In genomic region chr5:2260211-2260985, GRCh38 we compare ENCODE assay signal across 20 cellular contexts.
"Had no signal": no experiment of that assay in that cellular context is flagged by ENCODE, and none has a peak within 500 bp of the region (broad histone marks: within the 10 kb centered on the region; RNA-seq: fewer than 3 reads in every experiment).

No MANE protein-coding gene starts in this region.

- H3K27me3 ChIP-seq: foreskin keratinocyte, ovary, right lobe of liver had no signal

- H3K36me3 Mint-ChIP-seq: immature natural killer cell; naive B cell; stimulated activated memory B cell treated with anti-CD40 and anti-IgM and Interleukin-4, amounts not matched to agents 10 μg/mL and 1 μg/mL and 100 μg/mL, for 72 hours had no signal

- H3K4me1 Mint-ChIP-seq: central memory CD8-positive, alpha-beta T cell; immature natural killer cell; naive B cell; stimulated activated memory B cell treated with anti-CD40 and anti-IgM and Interleukin-4, amounts not matched to agents 10 μg/mL and 1 μg/mL and 100 μg/mL, for 72 hours had no signal

- ATAC-seq: foreskin keratinocyte; left cardiac atrium; lower lobe of right lung; right lobe of liver; stimulated activated memory B cell treated with anti-CD40 and anti-IgM and Interleukin-4, amounts not matched to agents 10 μg/mL and 1 μg/mL and 100 μg/mL, for 72 hours had no signal

- H3K4me3 ChIP-seq: left ventricle myocardium inferior, lower lobe of right lung, ovary, right lobe of liver, spleen, tibial artery had no signal

- H3K36me3 ChIP-seq: left ventricle myocardium inferior, lower lobe of right lung, ovary, right lobe of liver, spleen, tibial artery had no signal

- DNase-seq: erythroblast; foreskin keratinocyte; immature natural killer cell; kidney; left cardiac atrium; left ventricle myocardium inferior; lower lobe of right lung; mesenchymal stem cell; naive B cell; ovary; right lobe of liver; spleen; stimulated activated CD4-positive, alpha-beta T cell treated with anti-CD3 and anti-CD28 coated beads, Interleukin-15, amount 100 ng/mL, for 24 hours; stimulated activated CD4-positive, alpha-beta T cell treated with anti-CD3 and anti-CD28 coated beads, Interleukin-1b, Interleukin-23, amount 100 ng/mL, for 48 hours; stimulated activated CD4-positive, alpha-beta T cell treated with anti-CD3 and anti-CD28 coated beads, Interleukin-4, amount 100 ng/mL, for 24 hours; tibial artery had no signal

- H3K9me3 ChIP-seq: left ventricle myocardium inferior, lower lobe of right lung, ovary, right lobe of liver, tibial artery had no signal

- H3K4me1 ChIP-seq: foreskin keratinocyte, left ventricle myocardium inferior, lower lobe of right lung, right lobe of liver, spleen, tibial artery had no signal

- H3K27me3 Mint-ChIP-seq: dendritic cell treated with granulocyte-macrophage colony-stimulating factor and Interleukin-4, amounts not matched to agents 40 ng/mL and 50 ng/mL, for 4 days; naive B cell; stimulated activated memory B cell treated with anti-CD40 and anti-IgM and Interleukin-4, amounts not matched to agents 10 μg/mL and 1 μg/mL and 100 μg/mL, for 72 hours; stimulated activated naive CD8-positive, alpha-beta T cell treated with anti-CD3 and anti-CD28 coated beads, Interleukin-15, Interleukin-2, amounts not matched to agents 100 ng/mL and 50 ng/mL, for 24 hours had no signal

- H3K27ac ChIP-seq: foreskin keratinocyte, left ventricle myocardium inferior, lower lobe of right lung, ovary, right lobe of liver, spleen, tibial artery had no signal

- H3K4me3 Mint-ChIP-seq: central memory CD8-positive, alpha-beta T cell; dendritic cell treated with granulocyte-macrophage colony-stimulating factor and Interleukin-4, amounts not matched to agents 40 ng/mL and 50 ng/mL, for 4 days; naive B cell; stimulated activated memory B cell treated with anti-CD40 and anti-IgM and Interleukin-4, amounts not matched to agents 10 μg/mL and 1 μg/mL and 100 μg/mL, for 72 hours; stimulated activated naive CD8-positive, alpha-beta T cell treated with anti-CD3 and anti-CD28 coated beads, Interleukin-15, Interleukin-2, amounts not matched to agents 100 ng/mL and 50 ng/mL, for 24 hours had no signal

- H3K9me3 Mint-ChIP-seq: central memory CD8-positive, alpha-beta T cell; dendritic cell treated with granulocyte-macrophage colony-stimulating factor and Interleukin-4, amounts not matched to agents 40 ng/mL and 50 ng/mL, for 4 days; immature natural killer cell had no signal

- H3K27ac Mint-ChIP-seq: dendritic cell treated with granulocyte-macrophage colony-stimulating factor and Interleukin-4, amounts not matched to agents 40 ng/mL and 50 ng/mL, for 4 days; immature natural killer cell; naive B cell; stimulated activated memory B cell treated with anti-CD40 and anti-IgM and Interleukin-4, amounts not matched to agents 10 μg/mL and 1 μg/mL and 100 μg/mL, for 72 hours; stimulated activated naive CD8-positive, alpha-beta T cell treated with anti-CD3 and anti-CD28 coated beads, Interleukin-15, Interleukin-2, amounts not matched to agents 100 ng/mL and 50 ng/mL, for 24 hours had no signal
